ENCODE assay signal across 16 cellular contexts in genomic region chr15:29852201-29852600, GRCh38. TPM values are rescaled to one million over a fixed set of nuclear protein-coding genes. Genes with fewer than 3 reads are reported as not detected.
"Had no signal": no experiment of that assay in that cellular context is flagged by ENCODE, and none has a peak within 500 bp of the region (broad histone marks: within the 10 kb centered on the region; RNA-seq: fewer than 3 reads in every experiment).

No MANE protein-coding gene starts in this region.

- H3K9me3 ChIP-seq: thoracic aorta had no signal

- DNase-seq: effector memory CD4-positive, alpha-beta T cell; naive thymus-derived CD4-positive, alpha-beta T cell; posterior cingulate gyrus; spleen; stimulated activated CD4-positive, alpha-beta T cell treated with anti-CD3 and anti-CD28 coated beads, Interleukin-15, amount 100 ng/mL, for 24 hours; stimulated activated CD4-positive, alpha-beta T cell treated with anti-CD3 and anti-CD28 coated beads, Interleukin-1b, Interleukin-23, amount 100 ng/mL, for 48 hours; stimulated activated CD4-positive, alpha-beta T cell treated with anti-CD3 and anti-CD28 coated beads, Interleukin-4, amount 100 ng/mL, for 24 hours; stimulated activated naive B cell treated with anti-CD40 and anti-IgM and Interleukin-4, amounts not matched to agents 10 μg/mL and 1 μg/mL and 100 μg/mL, for 72 hours; stomach; substantia nigra; transverse colon had no signal

- H3K27me3 ChIP-seq: esophagus muscularis mucosa, gastroesophageal sphincter, spleen, stomach, transverse colon had no signal

- H3K4me3 ChIP-seq: esophagus muscularis mucosa, gastroesophageal sphincter, spleen, stomach, thoracic aorta, transverse colon had no signal

- ATAC-seq: gastroesophageal sphincter; naive thymus-derived CD4-positive, alpha-beta T cell; sciatic nerve; stimulated activated naive B cell treated with anti-CD40 and anti-IgM and Interleukin-4, amounts not matched to agents 10 μg/mL and 1 μg/mL and 100 μg/mL, for 72 hours had no signal

- H3K4me1 ChIP-seq: esophagus muscularis mucosa, gastroesophageal sphincter, spleen, stomach, transverse colon had no signal

- H3K36me3 ChIP-seq: esophagus muscularis mucosa, gastroesophageal sphincter, spleen, stomach, thoracic aorta, transverse colon had no signal

- H3K27ac ChIP-seq: epithelial cell of prostate, esophagus muscularis mucosa, gastroesophageal sphincter, spleen, stomach, thoracic aorta, transverse colon had no signal

RNA-seq across cellular contexts. Expression of gene TJP1, which starts 29.9 kb away (rescaled TPM):
- total RNA-seq: naive thymus-derived CD4-positive, alpha-beta T cell had no signal
- polyA plus RNA-seq: naive thymus-derived CD4-positive, alpha-beta T cell had no signal
